In the genomic region with DNA sequence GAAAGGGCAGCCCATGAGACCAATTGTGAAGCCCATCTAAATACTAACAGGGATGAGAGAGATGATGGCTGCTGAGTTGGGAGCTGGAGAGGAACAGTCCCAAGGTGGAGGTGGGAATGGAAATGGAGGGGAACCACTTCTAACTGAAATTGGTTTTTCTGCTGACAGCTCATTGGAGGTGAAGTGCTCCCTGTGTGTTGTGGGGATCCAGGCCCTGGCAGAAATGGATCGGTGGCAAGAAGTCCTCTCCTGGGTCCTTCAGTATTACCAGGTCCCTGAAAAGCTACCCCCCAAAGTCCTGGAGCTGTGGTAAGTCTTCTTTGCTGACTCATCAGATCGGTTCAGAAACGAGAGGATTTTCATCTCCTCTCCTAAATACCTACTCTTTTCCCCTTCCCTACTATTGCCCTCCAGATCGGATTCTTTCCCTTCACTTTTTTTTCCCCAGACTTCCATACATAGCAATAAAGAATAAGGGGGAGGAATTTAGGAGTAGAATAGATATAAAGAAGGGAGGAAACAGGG, we compare ENCODE assay signal across 1 cellular context.
TF ChIP-seq lines count a peak whose summit lies in the region.

No MANE protein-coding gene starts in this region.

TF ChIP-seq in GM12878, 131 proteins besides CTCF, POLR2A, EP300 and RAD21:
- TF ChIP-seq ASH2L (IDR thresholded peaks at IDR 0.05; ENCODE audit: borderline replicate concordance, low read depth) (no peak), POLR2AphosphoS5 (IDR thresholded peaks at IDR 0.05; ENCODE audit: low read length) (peak; percentile 36; the same call in 1 of the 2 replicates)
